1 cellular context compared by ENCODE assay signal in genomic region chr19:38072776-38073411, GRCh38.
TF ChIP-seq lines count a peak whose summit lies in the region.

No MANE protein-coding gene starts in this region.

TF ChIP-seq in WTC11, 78 proteins besides CTCF, POLR2A, EP300 and RAD21 (continued from another document):
- TF ChIP-seq STAT6 (CRISPR knock-in tag; conservative IDR thresholded peaks at IDR 0.05; ENCODE audit: low read depth), result no peak
- TF ChIP-seq E2F1 (CRISPR knock-in tag; IDR thresholded peaks at IDR 0.05), result no peak
- no peak for TF ChIP-seq ZBTB21 (CRISPR knock-in tag; IDR thresholded peaks at IDR 0.05; ENCODE audit: borderline replicate concordance)
- TF ChIP-seq, protein P1, sequence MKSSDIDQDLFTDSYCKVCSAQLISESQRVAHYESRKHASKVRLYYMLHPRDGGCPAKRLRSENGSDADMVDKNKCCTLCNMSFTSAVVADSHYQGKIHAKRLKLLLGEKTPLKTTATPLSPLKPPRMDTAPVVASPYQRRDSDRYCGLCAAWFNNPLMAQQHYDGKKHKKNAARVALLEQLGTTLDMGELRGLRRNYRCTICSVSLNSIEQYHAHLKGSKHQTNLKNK (CRISPR knock-in tag; IDR thresholded peaks at IDR 0.05), result no peak
TF ChIP-seq in WTC11: peak in this region for 0.
